9 cellular contexts compared by ENCODE assay signal in genomic region chr1:244460195-244460594, GRCh38. TPM values are rescaled to one million over a fixed set of nuclear protein-coding genes. Genes with fewer than 3 reads are reported as not detected.
DNase-seq lines count a peak whose midpoint lies in the region; ATAC-seq, FAIRE-seq and TF ChIP-seq lines count a peak whose summit lies in the region.
"Had no signal": no experiment of that assay in that cellular context is flagged by ENCODE, and none has a peak within 500 bp of the region (broad histone marks: within the 10 kb centered on the region; RNA-seq: fewer than 3 reads in every experiment).

No MANE protein-coding gene starts in this region.

- peaks cover 10% of the 10 kb centered on the region for H3K9me3 Mint-ChIP-seq in nephron

- no peaks in the 10 kb centered on the region for H3K27me3 Mint-ChIP-seq in nephron (ENCODE audit: low read depth)

- H3K4me1 Mint-ChIP-seq in nephron, result peaks cover 5% of the 10 kb centered on the region

- TF ChIP-seq CTCF in nephron (IDR thresholded peaks at IDR 0.05; ENCODE audit: unreplicated experiment in 3 of 3), result no peak
- no peak for TF ChIP-seq CTCF in omental fat pad (IDR thresholded peaks at IDR 0.05)

- peak; percentile 7 for DNase-seq in DMS114 treated with DMSO at 0.1 percent for 48 hours (lab: John Stamatoyannopoulos, UW; ENCODE audit: unreplicated experiment)
- DNase-seq in M059J (ENCODE audit: low read depth), result peak; percentile 32
- DNase-seq in activated naive CD4-positive, alpha-beta T cell treated with Interleukin-2 at 50 U/mL for 16 hours, result peak; percentile 26
- DNase-seq in GM12892 (ENCODE audit: insufficient read length), result no peak
- no peak for DNase-seq in omental fat pad (ENCODE audit: low spot score)
- DNase-seq: NCI-H526 had no signal

- TF ChIP-seq POLR2A in GM12892 (IDR thresholded peaks at IDR 0.05; ENCODE audit: low read depth, low read length), result no peak

- no peak for ATAC-seq in omental fat pad (ENCODE audit: low FRiP score)
- ATAC-seq in HG02642 (IDR thresholded peaks at IDR 0.05; ENCODE audit: poor library complexity, unreplicated experiment), result no peak
- ATAC-seq in HG03460 (IDR thresholded peaks at IDR 0.05; ENCODE audit: unreplicated experiment), result no peak

- peak overlapping the region; percentile 42 to 76 (median 61) for H3K4me3 Mint-ChIP-seq in nephron

- peak overlapping the region; percentile 62 to 78 (median 70) for H3K27ac Mint-ChIP-seq in nephron

- H3K36me3 Mint-ChIP-seq in nephron (ENCODE audit: low read depth), result peaks cover 12% of the 10 kb centered on the region

- FAIRE-seq in GM12892 (lab: Jason Lieb, UNC), result no peak

RNA-seq across cellular contexts. Expression of gene CATSPERE, which starts 0.9 kb away (rescaled TPM):
- total RNA-seq in M059J (2014; rRNA removed; shearing (Covaris generic)), result 0.20 and 0.25 TPM in 2 replicates
- polyA plus RNA-seq in GM12892 (2012; ENCODE audit: missing spikeins), result not detected
- total RNA-seq in omental fat pad, result 1 to 10 TPM in 2 of 4 donors, under 1 TPM in 2; 0.24 to 1.4 (median 1.0) TPM

RNA-seq across cellular contexts. Expression of gene ADSS2, which starts 8.5 kb away (rescaled TPM):
- total RNA-seq in M059J (2014; rRNA removed; shearing (Covaris generic)), result 45.7 and 47.8 TPM in 2 replicates
- polyA plus RNA-seq in GM12892 (2012; ENCODE audit: missing spikeins), result 40.1 TPM
- 10 to 100 TPM; 21.3 to 41.4 (median 32.4) TPM for total RNA-seq in omental fat pad

Comparison
In these comparisons a context has a peak if more than half of its experiments do, and no peak if none do; other contexts are left out.
1. DNase-seq: peak in DMS114 treated with DMSO at 0.1 percent for 48 hours (single experiment), M059J (single experiment) and activated naive CD4-positive, alpha-beta T cell treated with Interleukin-2 at 50 U/mL for 16 hours (single experiment); none in GM12892 (single experiment) and omental fat pad (single experiment).